Comparison of ENCODE assay signal across 30 cellular contexts in the genomic region with DNA sequence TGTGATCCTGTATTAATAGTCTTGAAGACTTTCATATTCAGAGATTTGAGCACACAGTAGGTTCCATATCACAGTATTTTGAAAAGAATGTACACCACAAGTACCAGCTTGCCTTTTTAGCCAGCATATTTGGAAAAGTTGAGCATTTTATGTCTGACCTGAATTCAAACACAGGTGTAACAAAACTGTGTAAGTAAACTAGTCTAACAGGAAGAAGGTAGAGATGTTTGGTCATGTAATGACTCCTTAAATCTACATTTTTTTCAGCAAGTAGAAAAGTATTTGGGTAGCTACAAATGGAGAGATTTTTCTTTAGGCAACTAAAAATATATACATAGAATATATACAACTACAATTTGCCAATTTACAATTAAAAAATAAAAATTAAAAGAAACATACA. TPM values are rescaled to one million over a fixed set of nuclear protein-coding genes. Genes with fewer than 3 reads are reported as not detected.
A peak's percentile ranks its signal among the peaks of the same experiment; 100 is the strongest.
DNase-seq lines count a peak whose midpoint lies in the region; ATAC-seq, FAIRE-seq and TF ChIP-seq lines count a peak whose summit lies in the region.
"Had no signal": no experiment of that assay in that cellular context is flagged by ENCODE, and none has a peak within 500 bp of the region (broad histone marks: within the 10 kb centered on the region; RNA-seq: fewer than 3 reads in every experiment).

No MANE protein-coding gene starts in this region.

- CTCF ChIA-PET in CD4-positive, alpha-beta memory T cell (lab: Charles Lee; ENCODE audit: partially characterized antibody): interaction anchor here (0.7 to 1.9 kb wide), 7 partner anchors 11 to 229 kb away, joined by 3 to 11 read pairs (median 4); no protein-coding TSS in a partner anchor
- CTCF ChIA-PET in WTC11 (lab: Charles Lee): interaction anchor here (0.6 to 0.9 kb wide), 4 partner anchors 76 to 853 kb away, joined by 3 to 4 read pairs (median 3); no protein-coding TSS in a partner anchor

- H3K79me2 ChIP-seq in GM23338 (replicated peaks; ENCODE audit: insufficient read depth): peaks cover 100% of the 10 kb centered on the region

- no peak overlapping the region for H2AFZ ChIP-seq in GM23338
- H2AFZ ChIP-seq: neural progenitor cell, parathyroid adenoma had no signal

- no peaks in the 10 kb centered on the region for H3K9me3 Mint-ChIP-seq in CD4-positive, alpha-beta memory T cell
- H3K9me3 Mint-ChIP-seq in GM23338 (no peaks in the 10 kb centered on the region), WTC11 (no peaks in the 10 kb centered on the region), mesothelial cell of epicardium (no peaks in the 10 kb centered on the region)
- H3K9me3 Mint-ChIP-seq: activated CD4-positive, alpha-beta memory T cell treated with anti-CD3 and anti-CD28 coated beads for 36 hours; activated naive CD4-positive, alpha-beta T cell treated with anti-CD3 and anti-CD28 coated beads, Interleukin-2, amount 50 U/mL, for 24 hours; neural progenitor cell had no signal

- H4K20me1 ChIP-seq in GM23338 (replicated peaks; ENCODE audit: insufficient read depth): peaks cover 83% of the 10 kb centered on the region

- TF ChIP-seq CTCF in GM23338 (conservative IDR thresholded peaks at IDR 0.05; ENCODE audit: low read depth in 2 of 2): no peak
- no peak for TF ChIP-seq CTCF in WTC11 (IDR thresholded peaks at IDR 0.05)
- no peak for TF ChIP-seq CTCF in mesothelial cell of epicardium (IDR thresholded peaks at IDR 0.05; ENCODE audit: unreplicated experiment)
- no peak for TF ChIP-seq CTCF in adrenal gland (IDR thresholded peaks at IDR 0.05)

- no peak for FAIRE-seq in H54 (lab: Jason Lieb, UNC)
- FAIRE-seq: bronchial epithelial cell, islet of Langerhans, small intestine had no signal

- H3K36me3 Mint-ChIP-seq in CD4-positive, alpha-beta memory T cell: peaks cover 1 to 5% of the 10 kb centered on the region in 2 donors
- peaks cover 9% of the 10 kb centered on the region; the same call in 1 of the 3 replicates for H3K36me3 Mint-ChIP-seq in GM23338 (ENCODE audit: low read depth)
- H3K36me3 Mint-ChIP-seq in WTC11: no peaks in the 10 kb centered on the region
- no peaks in the 10 kb centered on the region for H3K36me3 Mint-ChIP-seq in mesothelial cell of epicardium
- H3K36me3 Mint-ChIP-seq: activated CD4-positive, alpha-beta memory T cell treated with anti-CD3 and anti-CD28 coated beads for 36 hours; activated naive CD4-positive, alpha-beta T cell treated with anti-CD3 and anti-CD28 coated beads, Interleukin-2, amount 50 U/mL, for 24 hours had no signal

- peaks cover 4% of the 10 kb centered on the region; the same call in 1 of the 2 replicates for H3F3A ChIP-seq in GM23338 (replicated peaks; ENCODE audit: low read depth)

- no peak overlapping the region for H3K4me2 ChIP-seq in GM23338
- H3K4me2 ChIP-seq: neural progenitor cell had no signal

- DNase-seq in CD4-positive, alpha-beta memory T cell: no peak
- no peak for DNase-seq in GM23338 (ENCODE audit: low spot score)
- no peak for DNase-seq in WTC11 (ENCODE audit: low spot score)
- no peak for DNase-seq in mesothelial cell of epicardium (ENCODE audit: low spot score in 2 of 2, unreplicated experiment in 2 of 2)
- DNase-seq in adrenal gland: no peak
- no peak for DNase-seq in cerebellar nuclear complex (lab: John Stamatoyannopoulos, UW)
- DNase-seq in H54 (ENCODE audit: insufficient read length, low spot score): no peak
- DNase-seq: activated CD4-positive, alpha-beta memory T cell treated with anti-CD3 and anti-CD28 coated beads for 36 hours; activated CD4-positive, alpha-beta T cell treated with anti-CD3 and anti-CD28 coated beads for 1 hour; anterior cingulate cortex; colonic mucosa; effector CD4-positive, alpha-beta T cell; erythroblast; glutamatergic neuron; left lung; mesenchymal stem cell; NCI-H1048; NCI-H446; NCI-H82; small intestine; stimulated activated CD4-positive, alpha-beta T cell treated with anti-CD3 and anti-CD28 coated beads, Interleukin-1b, Interleukin-23, amount 100 ng/mL, for 48 hours; stimulated activated naive CD4-positive, alpha-beta T cell treated with Interleukin-2 at 50 U/mL for 16 hours; T-helper 17 cell; upper lobe of right lung had no signal

- no peaks in the 10 kb centered on the region for H3K9me3 ChIP-seq in CD4-positive, alpha-beta memory T cell (ENCODE audit: control insufficient read depth in 1 of 2, low read length in 2 of 2)
- no peaks in the 10 kb centered on the region for H3K9me3 ChIP-seq in adrenal gland (replicated peaks in 1 of 3)
- H3K9me3 ChIP-seq: colonic mucosa, left lung, suprapubic skin, upper lobe of right lung had no signal

- H3K4me3 Mint-ChIP-seq in CD4-positive, alpha-beta memory T cell: peak overlapping the region in 2 of 8 donors; percentile 2 to 17
- H3K4me3 Mint-ChIP-seq in GM23338 (no peak overlapping the region), WTC11 (no peak overlapping the region), mesothelial cell of epicardium (no peak overlapping the region)
- H3K4me3 Mint-ChIP-seq: activated CD4-positive, alpha-beta memory T cell treated with anti-CD3 and anti-CD28 coated beads for 36 hours; activated naive CD4-positive, alpha-beta T cell treated with anti-CD3 and anti-CD28 coated beads, Interleukin-2, amount 50 U/mL, for 24 hours; neural progenitor cell; T-helper 17 cell had no signal

- POLR2A ChIA-PET in CD4-positive, alpha-beta memory T cell (lab: Charles Lee; ENCODE audit: partially characterized antibody): interaction anchor here (0.6 to 0.8 kb wide), 3 partner anchors 107 to 135 kb away, joined by 3 read pairs; no protein-coding TSS in a partner anchor
- POLR2A ChIA-PET in WTC11 (lab: Charles Lee): interaction anchor here (0.6 to 0.7 kb wide), 2 partner anchors 56 to 238 kb away, joined by 4 to 6 read pairs; no protein-coding TSS in a partner anchor

- ATAC-seq in GM23338: no peak
- ATAC-seq in WTC11: no peak
- ATAC-seq: left lung, T-helper 17 cell, upper lobe of right lung had no signal

- H3K27me3 Mint-ChIP-seq in CD4-positive, alpha-beta memory T cell: no peaks in the 10 kb centered on the region
- H3K27me3 Mint-ChIP-seq in GM23338 (ENCODE audit: insufficient read depth, low read depth, poor library complexity) (peaks cover 7% of the 10 kb centered on the region), WTC11 (ENCODE audit: low read depth) (no peaks in the 10 kb centered on the region), mesothelial cell of epicardium (ENCODE audit: low read depth) (no peaks in the 10 kb centered on the region)
- H3K27me3 Mint-ChIP-seq: activated CD4-positive, alpha-beta memory T cell treated with anti-CD3 and anti-CD28 coated beads for 36 hours; activated naive CD4-positive, alpha-beta T cell treated with anti-CD3 and anti-CD28 coated beads, Interleukin-2, amount 50 U/mL, for 24 hours; T-helper 17 cell had no signal

- no peak overlapping the region for H3K27ac ChIP-seq in CD4-positive, alpha-beta memory T cell (ENCODE audit: low read depth, low read length)
- H3K27ac ChIP-seq in GM23338 (ENCODE audit: low read depth) (peak overlapping the region; percentile 65; the same call in 1 of the 2 replicates), adrenal gland (no peak overlapping the region)
- H3K27ac ChIP-seq: colonic mucosa, left lung, neural progenitor cell, parathyroid adenoma, suprapubic skin, upper lobe of right lung had no signal

- peaks cover 57% of the 10 kb centered on the region for H3K4me1 ChIP-seq in CD4-positive, alpha-beta memory T cell (ENCODE audit: insufficient read depth, low read length)
- H3K4me1 ChIP-seq in GM23338 (ENCODE audit: insufficient read depth): peaks cover 52% of the 10 kb centered on the region
- H3K4me1 ChIP-seq in adrenal gland (replicated peaks in 1 of 2): peaks cover 17 to 35% of the 10 kb centered on the region in 2 donors

- intact Hi-C loops in CD4-positive, alpha-beta memory T cell (cut with micrococcal nuclease): no loop called here
- intact Hi-C loops in adrenal gland (cut with DNase I): no loop called here

- H3K36me3 ChIP-seq in CD4-positive, alpha-beta memory T cell (ENCODE audit: insufficient read depth, low read length): no peaks in the 10 kb centered on the region
- H3K36me3 ChIP-seq in GM23338 (ENCODE audit: insufficient read depth) (no peaks in the 10 kb centered on the region), adrenal gland (replicated peaks in 1 of 2) (no peaks in the 10 kb centered on the region)
- H3K36me3 ChIP-seq: colonic mucosa, left lung, neural progenitor cell, suprapubic skin, upper lobe of right lung had no signal

- H3K4me3 ChIP-seq in CD4-positive, alpha-beta memory T cell (ENCODE audit: low read length in 2 of 2): no peak overlapping the region
- no peak overlapping the region for H3K4me3 ChIP-seq in GM23338
- H3K4me3 ChIP-seq in adrenal gland: no peak overlapping the region
- H3K4me3 ChIP-seq: colonic mucosa, left lung, neural progenitor cell, suprapubic skin, upper lobe of right lung had no signal

- H3K9me2 ChIP-seq in GM23338 (ENCODE audit: insufficient read depth): no peaks in the 10 kb centered on the region

- no peaks in the 10 kb centered on the region for H3K27me3 ChIP-seq in CD4-positive, alpha-beta memory T cell (ENCODE audit: insufficient read depth, low read length)
- H3K27me3 ChIP-seq in GM23338 (ENCODE audit: insufficient read depth) (no peaks in the 10 kb centered on the region), adrenal gland (no peaks in the 10 kb centered on the region)
- H3K27me3 ChIP-seq: colonic mucosa, left lung, neural progenitor cell, suprapubic skin, upper lobe of right lung had no signal

- TF ChIP-seq POLR2A in adrenal gland (IDR thresholded peaks at IDR 0.05) (no peak), H54 (IDR thresholded peaks at IDR 0.05; ENCODE audit: low read depth, low read length) (no peak)

- peak overlapping the region in 5 of 7 donors; percentile 11 to 88 (median 35) for H3K27ac Mint-ChIP-seq in CD4-positive, alpha-beta memory T cell
- H3K27ac Mint-ChIP-seq in GM23338 (no peak overlapping the region), WTC11 (peak overlapping the region; percentile 91), mesothelial cell of epicardium (peak overlapping the region; percentile 67)
- H3K27ac Mint-ChIP-seq: activated CD4-positive, alpha-beta memory T cell treated with anti-CD3 and anti-CD28 coated beads for 36 hours; activated naive CD4-positive, alpha-beta T cell treated with anti-CD3 and anti-CD28 coated beads, Interleukin-2, amount 50 U/mL, for 24 hours; neural progenitor cell had no signal

- H3K4me1 Mint-ChIP-seq in CD4-positive, alpha-beta memory T cell: peaks cover 6 to 47% (median 34%) of the 10 kb centered on the region in 4 donors
- H3K4me1 Mint-ChIP-seq in GM23338: peaks cover 30% of the 10 kb centered on the region
- H3K4me1 Mint-ChIP-seq in WTC11: peaks cover 11% of the 10 kb centered on the region
- H3K4me1 Mint-ChIP-seq in mesothelial cell of epicardium: peaks cover 33% of the 10 kb centered on the region

RNA-seq across cellular contexts. Expression of gene ARHGAP35, which starts 7.6 kb away (rescaled TPM):
- total RNA-seq in CD4-positive, alpha-beta memory T cell: 10 to 100 TPM; 47.5 to 49.0 TPM
- polyA plus RNA-seq in CD4-positive, alpha-beta memory T cell: 10 to 100 TPM in 1 of 2 donors, 1 to 10 TPM in 1; 1.1 to 10.6 TPM
- total RNA-seq in GM23338 (2014; rRNA removed; shearing (Covaris generic)): 49.4 and 57.7 TPM in 2 replicates
- polyA plus RNA-seq in GM23338 (2016; fragmentation: Nextera tagmentation; extraction: Ambion mirVana) (13.6 and 14.4 TPM in 2 replicates), adrenal gland (10 to 100 TPM in 2 of 3 donors, 1 to 10 TPM in 1; 7.0 to 24.1 (median 22.3) TPM)
- total RNA-seq in WTC11 (2021) (47.2 to 56.3 TPM (median 47.3 TPM) in 3 replicates), mesothelial cell of epicardium (74.9 to 77.9 TPM (median 77.4 TPM) in 3 replicates), adrenal gland (10 to 100 TPM; 29.7 to 48.3 (median 41.0) TPM)

RNA-seq across cellular contexts. Expression of gene AP2S1, which starts 17.8 kb away (rescaled TPM):
- 10 to 100 TPM; 40.7 to 42.1 TPM for total RNA-seq in CD4-positive, alpha-beta memory T cell
- polyA plus RNA-seq in CD4-positive, alpha-beta memory T cell: 10 to 100 TPM; 62.4 to 67.6 TPM
- 115 and 140 TPM in 2 replicates for total RNA-seq in GM23338 (2014; rRNA removed; shearing (Covaris generic))
- polyA plus RNA-seq in GM23338 (2016; fragmentation: Nextera tagmentation; extraction: Ambion mirVana) (278 and 299 TPM in 2 replicates), adrenal gland (100 to 1,000 TPM in 1 of 3 donors, 10 to 100 TPM in 2; 91.1 to 149 (median 99.3) TPM)
- total RNA-seq in WTC11 (2021) (232 to 249 TPM (median 234 TPM) in 3 replicates), mesothelial cell of epicardium (97.5 to 109 TPM (median 107 TPM) in 3 replicates), adrenal gland (100 to 1,000 TPM; 123 to 205 (median 179) TPM)
